In the genomic region with DNA sequence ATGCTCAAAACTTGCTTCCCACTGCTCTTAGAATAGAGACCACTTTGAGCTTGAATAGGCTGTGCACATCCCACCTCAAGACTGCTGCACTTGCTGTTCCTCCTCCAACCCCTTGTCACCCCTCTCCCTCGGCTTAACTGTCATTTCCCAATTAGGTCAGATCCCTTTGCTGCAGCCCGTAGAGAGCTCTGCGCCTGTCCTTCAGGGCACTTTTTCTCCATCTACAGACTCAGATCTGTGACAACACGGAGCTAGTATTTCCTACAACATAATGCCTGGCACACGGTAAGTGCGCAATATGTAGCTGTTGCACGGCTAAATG, we compare ENCODE assay signal across 8 cellular contexts. TPM values are rescaled to one million over a fixed set of nuclear protein-coding genes. Genes with fewer than 3 reads are reported as not detected.
DNase-seq lines count a peak whose midpoint lies in the region; ATAC-seq and TF ChIP-seq lines count a peak whose summit lies in the region.

No MANE protein-coding gene starts in this region.

- H3K36me3 ChIP-seq in lung (ENCODE audit: control insufficient read depth in 2 of 2, insufficient read depth in 2 of 2, low read length in 2 of 2): no peaks in the 10 kb centered on the region
- no peaks in the 10 kb centered on the region for H3K36me3 ChIP-seq in vagina

- TF ChIP-seq POLR2A in vagina (IDR thresholded peaks at IDR 0.05): no peak

- POLR2A ChIA-PET in AG04449 (lab: Yijun Ruan, JAX): interaction anchor here (0.8 kb wide), 1 partner anchor 13 kb away, joined by 3 read pairs; no protein-coding TSS in a partner anchor

- peaks cover 4% of the 10 kb centered on the region for H3K27me3 Mint-ChIP-seq in brain

- H3K4me3 Mint-ChIP-seq in brain: peak overlapping the region; percentile 86 to 90 (median 87)

- TF ChIP-seq CTCF in AG04449 (IDR thresholded peaks at IDR 0.05; ENCODE audit: insufficient read depth, low read length, missing control alignments) (no peak), brain (conservative IDR thresholded peaks at IDR 0.05) (no peak), lung (IDR thresholded peaks at IDR 0.05; ENCODE audit: control extremely low read depth, extremely low read depth) (no peak), vagina (IDR thresholded peaks at IDR 0.05) (no peak)

- H3K36me3 Mint-ChIP-seq in brain: no peaks in the 10 kb centered on the region

- intact Hi-C loops in vagina (cut with DNase I): no loop called here

- DNase-seq in AG04449 (ENCODE audit: low read depth, low spot score): no peak
- DNase-seq in lung (ENCODE audit: low spot score): no peak
- peak in 1 of 2 donors; percentile 90 for DNase-seq in vagina (ENCODE audit: extremely low spot score in 2 of 2)
- no peak for DNase-seq in COLO668 (lab: John Stamatoyannopoulos, UW; ENCODE audit: unreplicated experiment)

- no peaks in the 10 kb centered on the region for H3K9me3 ChIP-seq in lung (ENCODE audit: control insufficient read depth in 2 of 2, insufficient read depth in 1 of 2, low read length in 1 of 2)
- H3K9me3 ChIP-seq in vagina: no peaks in the 10 kb centered on the region

- peaks cover 0 to 7% of the 10 kb centered on the region in 2 donors for H3K4me1 ChIP-seq in lung (ENCODE audit: control insufficient read depth in 2 of 2, insufficient read depth in 2 of 2, low read length in 2 of 2)
- H3K4me1 ChIP-seq in vagina: peaks cover 18% of the 10 kb centered on the region

- no peaks in the 10 kb centered on the region for H3K9me3 Mint-ChIP-seq in brain

- peaks cover 43% of the 10 kb centered on the region for H3K4me1 Mint-ChIP-seq in brain

- H3K27ac Mint-ChIP-seq in brain: peak overlapping the region; percentile 44 to 85 (median 78)

- peak; percentile 7 for ATAC-seq in GM19372 (IDR thresholded peaks at IDR 0.05; ENCODE audit: low read depth, unreplicated experiment)
- peak; percentile 15 for ATAC-seq in HG03565 (IDR thresholded peaks at IDR 0.05; ENCODE audit: unreplicated experiment)
- peak; percentile 2 for ATAC-seq in lung (ENCODE audit: insufficient read depth, low FRiP score)
- no peak for ATAC-seq in HG02970 (IDR thresholded peaks at IDR 0.05; ENCODE audit: low FRiP score, unreplicated experiment)

- 1 to 2% methylated on average over 7 of the region's 7 CpGs for WGBS in lung, 2 donors

- peak overlapping the region in 1 of 2 donors; percentile 49 for H3K27ac ChIP-seq in lung (ENCODE audit: low read depth in 1 of 2, low read length in 1 of 2)
- H3K27ac ChIP-seq in vagina: peak overlapping the region; percentile 81

- CTCF ChIA-PET in AG04449 (lab: Yijun Ruan, JAX): interaction anchor here (0.8 to 2.5 kb wide), 12 partner anchors 9 to 217 kb away, joined by 3 to 10 read pairs (median 4); no protein-coding TSS in a partner anchor

- peak overlapping the region; percentile 59 for H3K4me3 ChIP-seq in AG04449 (ENCODE audit: low read depth, low read length)
- H3K4me3 ChIP-seq in lung: peak overlapping the region; percentile 40
- peak overlapping the region; percentile 69 to 92 for H3K4me3 ChIP-seq in vagina

- H3K27me3 ChIP-seq in lung (ENCODE audit: control insufficient read depth, insufficient read depth) (no peaks in the 10 kb centered on the region), vagina (no peaks in the 10 kb centered on the region)

RNA-seq across cellular contexts. Expression of a gene that starts 0.5 kb away (rescaled TPM):
- polyA plus RNA-seq in brain (ENCODE audit: insufficient read depth, low read depth, low replicate concordance) (44.6 TPM), lung (1 to 10 TPM; 4.7 to 9.8 TPM)
- total RNA-seq in lung (10 to 100 TPM in 1 of 2 donors, 1 to 10 TPM in 1; 6.5 to 10.2 TPM), vagina (17.2 TPM)

RNA-seq across cellular contexts. Expression of a gene that starts 31.3 kb away (rescaled TPM):
- polyA plus RNA-seq in brain (ENCODE audit: insufficient read depth, low read depth, low replicate concordance) (10.4 TPM), lung (1 to 10 TPM; 1.0 to 1.1 TPM)
- total RNA-seq in lung (1 to 10 TPM; 3.1 to 3.3 TPM), vagina (0.74 TPM)
